8 cellular contexts compared by ENCODE assay signal in the genomic region with DNA sequence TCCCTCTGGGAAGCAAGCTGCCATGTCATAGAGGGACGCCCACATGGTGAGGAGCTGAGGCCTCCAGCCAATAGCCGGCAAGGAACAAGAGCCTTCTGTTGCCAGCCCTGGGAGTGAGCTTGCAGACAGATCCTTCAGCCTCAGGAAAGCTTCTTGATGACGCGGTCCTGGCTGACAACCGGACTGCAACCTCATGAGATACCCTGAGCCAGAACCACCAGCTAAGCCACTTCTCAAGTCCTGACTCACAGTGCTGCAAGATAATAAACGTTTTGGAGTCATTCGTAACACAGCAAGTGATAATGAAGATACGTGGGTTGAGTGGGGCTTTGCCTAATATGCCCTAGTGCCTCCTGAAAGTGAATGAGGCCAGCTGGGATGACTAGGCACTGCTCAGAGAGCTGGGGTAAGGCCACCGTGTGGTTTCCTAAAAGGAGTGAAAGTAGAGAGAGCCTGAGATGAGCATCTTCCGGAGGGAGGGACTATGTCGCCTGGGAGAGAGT. TPM values are rescaled to one million over a fixed set of nuclear protein-coding genes. Genes with fewer than 3 reads are reported as not detected.
DNase-seq lines count a peak whose midpoint lies in the region; ATAC-seq, FAIRE-seq and TF ChIP-seq lines count a peak whose summit lies in the region.

No MANE protein-coding gene starts in this region.

- H3K36me3 ChIP-seq in GM06990 (ENCODE audit: control insufficient read depth, insufficient read depth, low read length) = no peaks in the 10 kb centered on the region
- no peaks in the 10 kb centered on the region for H3K36me3 ChIP-seq in astrocyte (ENCODE audit: insufficient read depth, low read length)

- H2AFZ ChIP-seq in astrocyte (ENCODE audit: low read depth, low read length) = peak overlapping the region; percentile 31

- no peaks in the 10 kb centered on the region for H3K9me3 ChIP-seq in astrocyte (ENCODE audit: insufficient read depth, low read depth, low read length)

- TF ChIP-seq CTCF in GM06990 (IDR thresholded peaks at IDR 0.05; ENCODE audit: insufficient read depth, low read length, poor library complexity, severe bottlenecking) (no peak), astrocyte (IDR thresholded peaks at IDR 0.05; ENCODE audit: insufficient read depth, low read depth, low read length) (no peak)

- H3K4me3 ChIP-seq in GM06990 (replicated peaks; ENCODE audit: low read depth, low read length) = no peak overlapping the region; the same call in 1 of the 2 replicates
- H3K4me3 ChIP-seq in astrocyte (ENCODE audit: insufficient read depth, low read depth, low read length) = no peak overlapping the region

- peaks cover 1% of the 10 kb centered on the region for H3K9me3 Mint-ChIP-seq in astrocyte (ENCODE audit: unreplicated experiment)

- no peaks in the 10 kb centered on the region for H4K20me1 ChIP-seq in astrocyte (ENCODE audit: insufficient read depth, low read length)

- H3K27me3 ChIP-seq in GM06990 (replicated peaks; ENCODE audit: control insufficient read depth, insufficient read depth, low read length) (no peaks in the 10 kb centered on the region), astrocyte (ENCODE audit: insufficient read depth, low read length) (no peaks in the 10 kb centered on the region)

- FAIRE-seq in astrocyte (lab: Jason Lieb, UNC) = peak; percentile 74

- peaks cover 9% of the 10 kb centered on the region for H3K27me3 Mint-ChIP-seq in astrocyte (ENCODE audit: low read depth, unreplicated experiment)

- peak overlapping the region; percentile 64 for H3K27ac ChIP-seq in astrocyte (ENCODE audit: low read depth, low read length)

- peak; percentile 100 for ATAC-seq in GM21717 (IDR thresholded peaks at IDR 0.05; ENCODE audit: unreplicated experiment)

- DNase-seq in GM06990 (ENCODE audit: extremely low read depth, insufficient read length) = peak; percentile 57
- DNase-seq in M059J (ENCODE audit: low read depth) = peak; percentile 96
- peak; percentile 100 for DNase-seq in astrocyte (ENCODE audit: low read depth)
- peak; percentile 40 to 42 for DNase-seq in hippocampal formation (lab: John Stamatoyannopoulos, UW)
- DNase-seq in smooth muscle cell of the brain vasculature (ENCODE audit: low read depth, low spot score) = peak; percentile 57
- DNase-seq in NCI-H1092 (lab: John Stamatoyannopoulos, UW) = no peak
- no peak for DNase-seq in NCI-H526 (lab: John Stamatoyannopoulos, UW)

- peak overlapping the region; percentile 29 for H3K9ac ChIP-seq in astrocyte (ENCODE audit: low read length)

- peaks cover 3% of the 10 kb centered on the region for H3K4me1 Mint-ChIP-seq in astrocyte (ENCODE audit: low read depth, unreplicated experiment)

- no peak overlapping the region for H3K27ac Mint-ChIP-seq in astrocyte (ENCODE audit: unreplicated experiment)

- H3K4me2 ChIP-seq in astrocyte (ENCODE audit: low read length) = peak overlapping the region; percentile 64

- H3K4me1 ChIP-seq in astrocyte (ENCODE audit: insufficient read depth, low read length) = peaks cover 8% of the 10 kb centered on the region

- no peak overlapping the region for H3K4me3 Mint-ChIP-seq in astrocyte (ENCODE audit: unreplicated experiment)

- H3K79me2 ChIP-seq in astrocyte (ENCODE audit: insufficient read depth, low read length) = no peaks in the 10 kb centered on the region

- no peaks in the 10 kb centered on the region for H3K36me3 Mint-ChIP-seq in astrocyte (ENCODE audit: low read depth, unreplicated experiment)

RNA-seq across cellular contexts. Expression of a gene that starts 53.8 kb away (rescaled TPM):
- total RNA-seq in M059J (2014; rRNA removed; shearing (Covaris generic)) = 0.54 and 1.0 TPM in 2 replicates
- total RNA-seq in astrocyte = 4.5 TPM in 2 replicates

Comparison
In these comparisons a context has a peak if more than half of its experiments do, and no peak if none do; other contexts are left out.
1. DNase-seq: peak in GM06990 (single experiment), M059J (single experiment), astrocyte (single experiment), hippocampal formation (2 of 2) and smooth muscle cell of the brain vasculature (single experiment); none in NCI-H1092 (single experiment) and NCI-H526 (0 of 2).